Comparison of ENCODE assay signal across 18 cellular contexts in the genomic region with DNA sequence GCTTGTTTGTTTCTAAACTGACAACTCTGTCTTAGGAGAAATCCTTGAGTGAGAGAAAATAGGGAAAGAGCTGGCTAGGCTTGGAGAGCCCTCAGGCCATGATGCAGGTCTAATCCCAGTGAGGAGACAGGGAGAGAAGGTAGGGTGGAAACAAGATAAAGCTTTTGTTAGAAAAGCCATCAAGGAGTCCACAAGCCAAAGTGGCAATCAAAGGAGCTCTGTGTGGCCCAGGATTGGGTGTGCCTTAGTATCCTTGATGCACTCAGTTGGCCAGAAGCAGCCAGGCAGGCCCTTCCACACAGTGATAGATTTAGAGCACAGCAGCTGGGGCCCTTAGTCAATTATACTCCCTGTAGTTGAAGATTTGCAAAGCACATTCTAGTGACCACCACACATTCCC.
DNase-seq lines count a peak whose midpoint lies in the region; ATAC-seq, FAIRE-seq and TF ChIP-seq lines count a peak whose summit lies in the region.
"Had no signal": no experiment of that assay in that cellular context is flagged by ENCODE, and none has a peak within 500 bp of the region (broad histone marks: within the 10 kb centered on the region; RNA-seq: fewer than 3 reads in every experiment).

No MANE protein-coding gene starts in this region.

- DNase-seq in K562 (ENCODE audit: extremely low read depth in 1 of 4, low spot score in 3 of 4) (no peak), esophagus muscularis mucosa (ENCODE audit: extremely low spot score) (peak; percentile 89), uterus (no peak), medulla oblongata (ENCODE audit: extremely low spot score) (no peak), head of caudate nucleus (no peak)
- DNase-seq: CD4-positive, alpha-beta T cell; DND-41; GF-D8; HFFc6; KBM-7; NCI-H1048; NCI-H345; NCI-H774; PC-9 had no signal

- H3K4me1 ChIP-seq in K562 (replicated peaks in 1 of 2; ENCODE audit: control insufficient read depth in 2 of 2, insufficient read depth in 2 of 2, low read length in 2 of 2), result peaks cover 15 to 28% of the 10 kb centered on the region in 2 experiments
- peaks cover 35 to 47% (median 39%) of the 10 kb centered on the region in 4 donors for H3K4me1 ChIP-seq in esophagus muscularis mucosa
- peaks cover 9 to 24% of the 10 kb centered on the region in 2 donors for H3K4me1 ChIP-seq in uterus

- no peaks in the 10 kb centered on the region for H3K36me3 Mint-ChIP-seq in nephron (ENCODE audit: low read depth)

- peaks cover 38% of the 10 kb centered on the region for H3K4me1 Mint-ChIP-seq in nephron
- H3K4me1 Mint-ChIP-seq: B cell had no signal

- in situ Hi-C loops in K562 (cut with MboI), result no loop called here

- H4K20me1 ChIP-seq in K562 (replicated peaks; ENCODE audit: control insufficient read depth, insufficient read depth, low read length), result no peaks in the 10 kb centered on the region

- no peak overlapping the region for H3K9ac ChIP-seq in K562 (ENCODE audit: insufficient read depth in 1 of 2, low read depth in 2 of 2, low read length in 2 of 2)

- no peak for FAIRE-seq in K562 (lab: Jason Lieb, UNC)

- no peaks in the 10 kb centered on the region for H3K9me1 ChIP-seq in K562 (ENCODE audit: control insufficient read depth, insufficient read depth, low read length)

- H3K36me3 ChIP-seq in K562 (ENCODE audit: control insufficient read depth, insufficient read depth, low read length) (no peaks in the 10 kb centered on the region; the same call in 2 of the 3 replicates), esophagus muscularis mucosa (no peaks in the 10 kb centered on the region), uterus (no peaks in the 10 kb centered on the region)

- H3K4me3 ChIP-seq in K562 (no peak overlapping the region), esophagus muscularis mucosa (no peak overlapping the region), uterus (no peak overlapping the region)
- H3K4me3 ChIP-seq: PC-9 had no signal

- TF ChIP-seq POLR2A in K562 (conservative IDR thresholded peaks at IDR 0.05), result no peak
- TF ChIP-seq POLR2A in esophagus muscularis mucosa (IDR thresholded peaks at IDR 0.05; ENCODE audit: low read depth), result no peak
- TF ChIP-seq POLR2A in uterus (IDR thresholded peaks at IDR 0.05), result no peak

- ATAC-seq in K562 (peak; percentile 24; the same call in 1 of the 3 replicates), GM18861 (IDR thresholded peaks at IDR 0.05; ENCODE audit: unreplicated experiment) (no peak)

- H3K9me3 ChIP-seq in K562 (replicated peaks; ENCODE audit: control insufficient read depth, insufficient read depth, low read depth, low read length) (no peaks in the 10 kb centered on the region), esophagus muscularis mucosa (no peaks in the 10 kb centered on the region), uterus (no peaks in the 10 kb centered on the region)

- no peak overlapping the region for H3K4me3 Mint-ChIP-seq in nephron
- H3K4me3 Mint-ChIP-seq: B cell; CD4-positive, alpha-beta T cell; HFFc6 had no signal

- peaks cover 3% of the 10 kb centered on the region for H3K27me3 Mint-ChIP-seq in nephron (ENCODE audit: low read depth)
- H3K27me3 Mint-ChIP-seq: CD4-positive, alpha-beta T cell had no signal

- BruUV-seq in K562 (replicated peaks; lab: Mats Ljungman, UMichigan), result no TSS peak

- peak overlapping the region; percentile 96 to 97 (median 97) for H3K27ac Mint-ChIP-seq in nephron
- H3K27ac Mint-ChIP-seq: B cell; CD4-positive, alpha-beta T cell; HFFc6 had no signal

- TF ChIP-seq EP300 in K562 (IDR thresholded peaks at IDR 0.05; ENCODE audit: low read length), result no peak
- no peak for TF ChIP-seq EP300 in esophagus muscularis mucosa (IDR thresholded peaks at IDR 0.05)

- H3K79me2 ChIP-seq in K562 (ENCODE audit: control insufficient read depth, insufficient read depth, low read length), result no peaks in the 10 kb centered on the region

- no peak overlapping the region for H3K4me2 ChIP-seq in K562 (ENCODE audit: insufficient read depth, low read length)
- H3K4me2 ChIP-seq: PC-9 had no signal

- intact Hi-C loops in K562 (cut with micrococcal nuclease) (no loop called here), esophagus muscularis mucosa (cut with DNase I) (no loop called here), uterus (cut with DNase I; ENCODE audit: low total_unique reads) (no loop called here), head of caudate nucleus (cut with DNase I) (no loop called here)

- H3K27me3 ChIP-seq in K562 (ENCODE audit: control insufficient read depth in 2 of 2, insufficient read depth in 2 of 2, low read length in 2 of 2) (no peaks in the 10 kb centered on the region), esophagus muscularis mucosa (no peaks in the 10 kb centered on the region), uterus (no peaks in the 10 kb centered on the region)

- no peak for TF ChIP-seq RAD21 in K562 (CRISPR knock-in tag; conservative IDR thresholded peaks at IDR 0.05 in 1 of 2, IDR thresholded peaks at IDR 0.05 in 1 of 2)

- H3K27ac ChIP-seq in K562 (ENCODE audit: extremely low read depth, low read depth, low read length) (no peak overlapping the region), esophagus muscularis mucosa (replicated peaks in 1 of 4) (peak overlapping the region in 2 of 4 donors; percentile 70 to 78), uterus (peak overlapping the region; percentile 83 to 95)
- H3K27ac ChIP-seq: HL-60, PC-9 had no signal

- CTCF ChIA-PET in K562 (lab: Yijun Ruan, JAX; ENCODE audit: low intra/inter-chr PET ratio), result no interaction called here

- TF ChIP-seq CTCF in K562 (IDR thresholded peaks at IDR 0.05 in 2 of 3, conservative IDR thresholded peaks at IDR 0.05 in 1 of 3; ENCODE audit: insufficient read depth in 2 of 3, low read depth in 1 of 3, low read length in 3 of 3) (no peak), esophagus muscularis mucosa (IDR thresholded peaks at IDR 0.05) (no peak), nephron (IDR thresholded peaks at IDR 0.05; ENCODE audit: unreplicated experiment in 3 of 3) (no peak), uterus (IDR thresholded peaks at IDR 0.05) (no peak)

- no peaks in the 10 kb centered on the region for H3K9me3 Mint-ChIP-seq in nephron
- H3K9me3 Mint-ChIP-seq: CD4-positive, alpha-beta T cell; HFFc6 had no signal

- peak overlapping the region; percentile 56 for H2AFZ ChIP-seq in K562 (ENCODE audit: low read depth, low read length)
- H2AFZ ChIP-seq: PC-9 had no signal

- POLR2A ChIA-PET in K562 (lab: Yijun Ruan, JAX), result interaction anchor here (0.9 to 2.3 kb wide), 2 partner anchors 9 to 11 kb away, joined by 4 to 7 read pairs; no protein-coding TSS in a partner anchor

TF ChIP-seq in K562, 482 proteins besides CTCF, POLR2A, EP300 and RAD21:
- no peak for TF ChIP-seq NCOA2 (IDR thresholded peaks at IDR 0.05; ENCODE audit: partially characterized antibody in 2 of 2)
- no peak for TF ChIP-seq ELF1 (tag; IDR thresholded peaks at IDR 0.05)
- no peak for TF ChIP-seq NCOA1 (IDR thresholded peaks at IDR 0.05; ENCODE audit: low read depth)
- no peak for TF ChIP-seq ZFP30 (CRISPR knock-in tag; IDR thresholded peaks at IDR 0.05; ENCODE audit: borderline replicate concordance)
- TF ChIP-seq ZNF263 (CRISPR knock-in tag; IDR thresholded peaks at IDR 0.05; ENCODE audit: borderline replicate concordance), result no peak
- no peak for TF ChIP-seq ZNF232 (CRISPR knock-in tag; IDR thresholded peaks at IDR 0.05)
- TF ChIP-seq SMARCA5 (IDR thresholded peaks at IDR 0.05), result no peak
- no peak for TF ChIP-seq ZNF707 (CRISPR knock-in tag; conservative IDR thresholded peaks at IDR 0.05)
